ENCODE assay signal across 8 cellular contexts in the genomic region with DNA sequence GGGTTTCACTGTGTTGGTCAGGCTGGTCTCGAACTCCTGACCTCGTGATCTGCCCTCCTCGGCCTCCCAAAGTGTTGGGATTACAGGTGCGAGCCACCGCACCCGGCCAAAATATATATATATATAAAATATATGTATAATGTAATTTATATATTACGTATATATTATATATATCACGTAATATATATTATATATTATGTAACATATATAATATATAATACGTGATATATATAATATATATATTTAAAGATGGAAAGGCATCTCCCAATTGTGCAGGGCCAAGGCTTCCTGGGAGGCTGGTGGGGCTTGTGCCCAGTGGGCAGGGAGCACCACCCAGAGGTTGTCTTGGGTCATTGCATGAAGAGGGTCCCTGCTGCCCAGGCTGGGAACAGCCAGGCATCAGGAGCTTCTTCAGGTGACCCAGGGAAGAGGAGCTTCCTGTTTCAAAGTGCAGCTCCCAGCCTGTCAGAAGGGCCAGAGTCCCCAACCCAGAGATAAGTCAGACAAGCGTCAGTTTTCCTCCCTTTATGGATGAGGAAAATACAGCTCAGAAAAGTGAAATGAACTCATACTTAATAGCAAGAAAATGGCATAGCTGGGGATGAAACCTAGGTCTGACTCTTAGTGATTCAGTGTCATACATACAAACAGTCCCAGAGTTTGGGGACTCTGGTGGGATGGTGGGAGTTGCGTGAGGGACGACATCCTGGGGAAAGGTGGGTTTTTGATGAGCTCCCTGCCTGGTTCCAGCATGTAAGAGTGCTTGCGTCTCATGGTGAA. TPM values are rescaled to one million over a fixed set of nuclear protein-coding genes. Genes with fewer than 3 reads are reported as not detected.
DNase-seq lines count a peak whose midpoint lies in the region; ATAC-seq and TF ChIP-seq lines count a peak whose summit lies in the region.

No MANE protein-coding gene starts in this region.

- H3K36me3 Mint-ChIP-seq in Caco-2 (ENCODE audit: insufficient read depth, unreplicated experiment) = peaks cover 26% of the 10 kb centered on the region

- peaks cover 7% of the 10 kb centered on the region for H3K27me3 Mint-ChIP-seq in Caco-2 (ENCODE audit: insufficient read depth, unreplicated experiment)

- H4K20me1 ChIP-seq in OCI-LY3 (ENCODE audit: insufficient read depth, low read length) (0 out of 2 replicates have a peak, but pooled peaks cover 12% of the 10 kb centered on the region), neural cell (ENCODE audit: insufficient read depth) (no peaks in the 10 kb centered on the region)

- H3K36me3 ChIP-seq in Caco-2 (ENCODE audit: control insufficient read depth, insufficient read depth, low read length) = peaks cover 3% of the 10 kb centered on the region; the same call in 1 of the 2 replicates
- H3K36me3 ChIP-seq in OCI-LY3 (replicated peaks; ENCODE audit: low read depth, low read length) = peaks cover 38% of the 10 kb centered on the region
- H3K36me3 ChIP-seq in neural cell (ENCODE audit: insufficient read depth, low read length) = no peaks in the 10 kb centered on the region
- peaks cover 33% of the 10 kb centered on the region for H3K36me3 ChIP-seq in upper lobe of right lung

- H3K27me3 ChIP-seq in Caco-2 (replicated peaks; ENCODE audit: control insufficient read depth, insufficient read depth, low read length) (no peaks in the 10 kb centered on the region), OCI-LY3 (ENCODE audit: low read depth, low read length) (peaks cover 15% of the 10 kb centered on the region), neural cell (ENCODE audit: insufficient read depth, low read depth, low read length) (no peaks in the 10 kb centered on the region), upper lobe of right lung (no peaks in the 10 kb centered on the region)

- no peak overlapping the region for H3K4me3 Mint-ChIP-seq in Caco-2 (ENCODE audit: unreplicated experiment)

- DNase-seq in Caco-2 (peak; percentile 73 to 80), HuH-7 (ENCODE audit: low spot score) (peak; percentile 91), activated T-cell treated with anti-CD3 and anti-CD28 coated beads for 1 hour (ENCODE audit: low read depth) (peak; percentile 37), fibroblast of gingiva (ENCODE audit: low read depth) (peak; percentile 39), upper lobe of right lung (peak; percentile 79)

- TF ChIP-seq RAD21 in neural cell (conservative IDR thresholded peaks at IDR 0.05) = peak; percentile 47

- ATAC-seq in upper lobe of right lung = peak; percentile 94
- ATAC-seq in GM21515 (IDR thresholded peaks at IDR 0.05; ENCODE audit: unreplicated experiment) = no peak

- H2AFZ ChIP-seq in OCI-LY3 (ENCODE audit: low read depth, low read length) = no peak overlapping the region
- no peak overlapping the region for H2AFZ ChIP-seq in neural cell (ENCODE audit: low read depth, low read length)

- no TSS peak for BruUV-seq in Caco-2 (replicated peaks; lab: Mats Ljungman, UMichigan)

- H3K9ac ChIP-seq in OCI-LY3 (ENCODE audit: low read length) (no peak overlapping the region), neural cell (ENCODE audit: low read length) (no peak overlapping the region)

- no peak overlapping the region for H3K27ac Mint-ChIP-seq in Caco-2 (ENCODE audit: unreplicated experiment)

- H3K4me2 ChIP-seq in OCI-LY3 (ENCODE audit: low read length) (no peak overlapping the region), neural cell (ENCODE audit: low read length) (no peak overlapping the region)

- H3K4me3 ChIP-seq in Caco-2 (ENCODE audit: low read depth, low read length) (no peak overlapping the region), OCI-LY3 (ENCODE audit: low read length) (no peak overlapping the region), neural cell (ENCODE audit: low read length) (no peak overlapping the region), upper lobe of right lung (no peak overlapping the region)

- no peaks in the 10 kb centered on the region for H3K9me2 ChIP-seq in neural cell (ENCODE audit: insufficient read depth, low read length)

- CTCF ChIA-PET in Caco-2 (lab: Charles Lee) = interaction anchor here (0.5 to 2.6 kb wide), 14 partner anchors 10 to 343 kb away, joined by 3 to 44 read pairs (median 4); a partner anchor contains a TSS

- H3F3A ChIP-seq in neural cell (ENCODE audit: insufficient read depth, low read length, poor library complexity, severe bottlenecking) = no peaks in the 10 kb centered on the region

- H3K9me3 ChIP-seq in Caco-2 (no peaks in the 10 kb centered on the region), OCI-LY3 (ENCODE audit: insufficient read depth, low read length) (no peaks in the 10 kb centered on the region), neural cell (ENCODE audit: low read length) (no peaks in the 10 kb centered on the region), upper lobe of right lung (no peaks in the 10 kb centered on the region)

- H3K79me2 ChIP-seq in OCI-LY3 (ENCODE audit: low read length) (no peaks in the 10 kb centered on the region), neural cell (replicated peaks; ENCODE audit: insufficient read depth, low read length) (no peaks in the 10 kb centered on the region)

- H3K9me3 Mint-ChIP-seq in Caco-2 (ENCODE audit: unreplicated experiment) = no peaks in the 10 kb centered on the region

- intact Hi-C loops in Caco-2 (cut with micrococcal nuclease; ENCODE audit: unreplicated experiment) = loop anchor here (1.0 to 5.0 kb wide), 3 partner anchors 62 to 194 kb away; no protein-coding TSS in a partner anchor
- intact Hi-C loops in upper lobe of right lung (cut with DNase I) = loop anchor here (10.0 kb wide), 1 partner anchor 72 kb away; no protein-coding TSS in a partner anchor

- POLR2A ChIA-PET in Caco-2 (lab: Charles Lee) = no interaction called here

- peaks cover 9% of the 10 kb centered on the region for H3K4me1 Mint-ChIP-seq in Caco-2 (ENCODE audit: low read depth, unreplicated experiment)

- peak; percentile 70 to 83 for TF ChIP-seq CTCF in Caco-2 (IDR thresholded peaks at IDR 0.05; ENCODE audit: insufficient read depth in 1 of 2, low read depth in 1 of 2, low read length in 1 of 2, severe bottlenecking in 1 of 2, unreplicated experiment in 1 of 2)
- peak; percentile 70 for TF ChIP-seq CTCF in OCI-LY3 (IDR thresholded peaks at IDR 0.05; ENCODE audit: low read depth, low read length)
- TF ChIP-seq CTCF in neural cell (IDR thresholded peaks at IDR 0.05; ENCODE audit: poor library complexity, severe bottlenecking) = peak; percentile 40
- TF ChIP-seq CTCF in upper lobe of right lung (IDR thresholded peaks at IDR 0.05) = peak; percentile 85

- no peak overlapping the region for H3K27ac ChIP-seq in OCI-LY3 (ENCODE audit: low read length)
- no peak overlapping the region for H3K27ac ChIP-seq in neural cell (ENCODE audit: low read length)
- H3K27ac ChIP-seq in upper lobe of right lung = no peak overlapping the region

- H3K4me1 ChIP-seq in Caco-2 = no peaks in the 10 kb centered on the region
- H3K4me1 ChIP-seq in OCI-LY3 (ENCODE audit: low read length) = peaks cover 8% of the 10 kb centered on the region
- peaks cover 18% of the 10 kb centered on the region for H3K4me1 ChIP-seq in upper lobe of right lung

- TF ChIP-seq EP300 in neural cell (conservative IDR thresholded peaks at IDR 0.05; ENCODE audit: poor library complexity, severe bottlenecking) = no peak

TF ChIP-seq in neural cell, 6 proteins besides CTCF, POLR2A, EP300 and RAD21:
- TF ChIP-seq EZH2 (IDR thresholded peaks at IDR 0.05; ENCODE audit: borderline replicate concordance, insufficient read depth, low read length, poor library complexity, severe bottlenecking) = no peak
- peak; percentile 34 for TF ChIP-seq SMC3 (conservative IDR thresholded peaks at IDR 0.05; ENCODE audit: poor library complexity)

RNA-seq across cellular contexts. Expression of a gene that starts 12.0 kb away (rescaled TPM):
- total RNA-seq in Caco-2 (2022) (92.2 and 93.2 TPM in 2 replicates), upper lobe of right lung (93.5 TPM)
- 61.1 and 103 TPM in 2 replicates for polyA plus RNA-seq in neural cell
- polyA minus RNA-seq in neural cell = 43.4 and 44.3 TPM in 2 replicates

RNA-seq across cellular contexts. Expression of a gene that starts 21.1 kb away (rescaled TPM):
- total RNA-seq in Caco-2 (2022) (0.09 TPM in 1 of 2 replicates, not detected in the other), upper lobe of right lung (not detected)
- 15.5 and 18.2 TPM in 2 replicates for polyA plus RNA-seq in neural cell
- 42.7 and 45.8 TPM in 2 replicates for polyA minus RNA-seq in neural cell

RNA-seq across cellular contexts. Expression of a gene that starts 44.2 kb away (rescaled TPM):
- 0.07 TPM in 1 of 2 replicates, not detected in the other for total RNA-seq in Caco-2 (2022)
- 0.04 TPM in 1 of 2 replicates, not detected in the other for polyA plus RNA-seq in neural cell
- not detected in 2 replicates for polyA minus RNA-seq in neural cell
- total RNA-seq in upper lobe of right lung = 48.3 TPM

RNA-seq across cellular contexts. Expression of a gene that starts 44.4 kb away (rescaled TPM):
- total RNA-seq in Caco-2 (2022) (not detected in 2 replicates), upper lobe of right lung (21.7 TPM)
- polyA plus RNA-seq in neural cell = not detected in 2 replicates
- not detected in 2 replicates for polyA minus RNA-seq in neural cell

Comparison
In these comparisons a context has a peak if more than half of its experiments do, and no peak if none do; other contexts are left out.
1. DNase-seq: peak in every context shown above with its lines; median percentile 91 in HuH-7; 79 in upper lobe of right lung; 76 in Caco-2; 39 in fibroblast of gingiva; 37 in activated T-cell treated with anti-CD3 and anti-CD28 coated beads for 1 hour.
2. RNA of a gene that starts 44.2 kb away (total RNA-seq): 48.3 TPM in upper lobe of right lung (single experiment); 0.07 TPM in Caco-2; every median in the first group is over 10 times any median in the second.
3. Peak in every context shown above with its lines, with median percentiles within 50 percentile points of each other: CTCF ChIP-seq.